ENCODE assay signal across 7 cellular contexts in genomic region chr7:1667566-1668485, GRCh38. TPM values are rescaled to one million over a fixed set of nuclear protein-coding genes. Genes with fewer than 3 reads are reported as not detected.
DNase-seq lines count a peak whose midpoint lies in the region; TF ChIP-seq lines count a peak whose summit lies in the region.

No MANE protein-coding gene starts in this region.

- H3K4me3 ChIP-seq in HAP-1 (peak overlapping the region; percentile 31), astrocyte of the cerebellum (ENCODE audit: low read depth, low read length) (peak overlapping the region; percentile 15), smooth muscle cell (peak overlapping the region; percentile 68)

- no peaks in the 10 kb centered on the region for H3K4me1 ChIP-seq in HAP-1
- peaks cover 25% of the 10 kb centered on the region for H3K4me1 ChIP-seq in smooth muscle cell (ENCODE audit: low read depth)

- peaks cover 8% of the 10 kb centered on the region for H3F3A ChIP-seq in smooth muscle cell (ENCODE audit: low read depth)

- no peak for TF ChIP-seq CTCF in astrocyte of the cerebellum (IDR thresholded peaks at IDR 0.05; ENCODE audit: low read depth, low read length, missing control alignments)
- TF ChIP-seq CTCF in smooth muscle cell (IDR thresholded peaks at IDR 0.05; ENCODE audit: borderline replicate concordance, insufficient read depth, poor library complexity, severe bottlenecking) = no peak

- H3K27ac ChIP-seq in smooth muscle cell (ENCODE audit: low read depth) = no peak overlapping the region

- 41% methylated on average over 27 of the region's 78 CpGs for WGBS in smooth muscle cell (ENCODE audit: low lambda C conversion rate)

- H3K9me3 ChIP-seq in HAP-1 = no peaks in the 10 kb centered on the region
- no peaks in the 10 kb centered on the region for H3K9me3 ChIP-seq in smooth muscle cell (replicated peaks; ENCODE audit: low read depth)

- in situ Hi-C loops in HAP-1 (cut with MboI; ENCODE audit: low sequenced_read_pairs) = no loop called here
- in situ Hi-C loops in astrocyte of the cerebellum (cut with HindIII; ENCODE audit: low sequenced_read_pairs) = no loop called here

- DNase-seq in HAP-1 (ENCODE audit: low spot score in 2 of 2) (peak in 1 of 2 experiments; percentile 40), astrocyte of the cerebellum (ENCODE audit: low read depth) (no peak), iPS-NIHi7 (ENCODE audit: extremely low spot score) (peak; percentile 38), smooth muscle cell (lab: John Stamatoyannopoulos, UW; ENCODE audit: unreplicated experiment) (no peak), SIG-M5 (lab: John Stamatoyannopoulos, UW) (no peak), COR-L47 (lab: John Stamatoyannopoulos, UW) (no peak), cortex of kidney (lab: John Stamatoyannopoulos, UW) (no peak)

- H3K9ac ChIP-seq in smooth muscle cell (ENCODE audit: low read depth) = no peak overlapping the region

- H3K27me3 ChIP-seq in HAP-1 (ENCODE audit: low read depth) (peaks cover 26% of the 10 kb centered on the region), smooth muscle cell (ENCODE audit: low read depth) (peaks cover 33% of the 10 kb centered on the region)

- H3K36me3 ChIP-seq in HAP-1 (replicated peaks) = no peaks in the 10 kb centered on the region
- no peaks in the 10 kb centered on the region for H3K36me3 ChIP-seq in smooth muscle cell (ENCODE audit: low read depth)

- H3K79me2 ChIP-seq in smooth muscle cell (ENCODE audit: low read depth) = no peaks in the 10 kb centered on the region

- H2AFZ ChIP-seq in smooth muscle cell (ENCODE audit: low read depth) = peak overlapping the region; percentile 61

- peaks cover 25% of the 10 kb centered on the region for H4K20me1 ChIP-seq in smooth muscle cell (ENCODE audit: low read depth)

- H3K4me2 ChIP-seq in smooth muscle cell = peak overlapping the region; percentile 90

RNA-seq across cellular contexts. Expression of gene ELFN1, which starts 2.3 kb away (rescaled TPM):
- total RNA-seq in smooth muscle cell = 4.2 and 6.4 TPM in 2 replicates
- 4.5 and 6.2 TPM in 2 replicates for polyA plus RNA-seq in smooth muscle cell

Comparison
In these comparisons a context has a peak if more than half of its experiments do, and no peak if none do; other contexts are left out.
1. H3K4me3 ChIP-seq: peak in every context shown above with its lines; median percentile 68 in smooth muscle cell; 31 in HAP-1; 15 in astrocyte of the cerebellum.